ENCODE assay signal across 1 cellular context in the genomic region with DNA sequence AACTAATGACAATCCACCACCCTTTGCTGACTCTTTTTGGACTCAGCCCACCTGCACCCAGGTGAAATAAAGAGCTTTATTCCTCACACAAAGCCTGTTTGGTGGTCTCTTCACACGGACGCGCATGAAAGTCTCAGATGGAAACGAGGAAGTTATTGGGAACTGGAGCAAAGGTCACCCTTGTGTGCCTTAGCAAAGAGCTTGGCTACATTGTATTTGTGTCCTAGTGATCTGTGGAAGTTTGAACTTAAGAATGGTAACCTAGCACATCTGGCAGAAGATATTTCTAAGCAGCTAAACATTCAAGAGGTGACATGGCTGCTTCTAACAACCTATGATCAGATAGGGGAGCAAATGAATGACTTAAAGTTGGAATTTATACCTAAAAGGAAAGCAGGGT. TPM values are rescaled to one million over a fixed set of nuclear protein-coding genes. Genes with fewer than 3 reads are reported as not detected.
"Had no signal": no experiment of that assay in that cellular context is flagged by ENCODE, and none has a peak within 500 bp of the region (broad histone marks: within the 10 kb centered on the region; RNA-seq: fewer than 3 reads in every experiment).

No MANE protein-coding gene starts in this region.

RNA-seq across cellular contexts. Expression of a gene that starts 15.2 kb away (rescaled TPM):
- total RNA-seq: LHCN-M2 had no signal
